In the genomic region with DNA sequence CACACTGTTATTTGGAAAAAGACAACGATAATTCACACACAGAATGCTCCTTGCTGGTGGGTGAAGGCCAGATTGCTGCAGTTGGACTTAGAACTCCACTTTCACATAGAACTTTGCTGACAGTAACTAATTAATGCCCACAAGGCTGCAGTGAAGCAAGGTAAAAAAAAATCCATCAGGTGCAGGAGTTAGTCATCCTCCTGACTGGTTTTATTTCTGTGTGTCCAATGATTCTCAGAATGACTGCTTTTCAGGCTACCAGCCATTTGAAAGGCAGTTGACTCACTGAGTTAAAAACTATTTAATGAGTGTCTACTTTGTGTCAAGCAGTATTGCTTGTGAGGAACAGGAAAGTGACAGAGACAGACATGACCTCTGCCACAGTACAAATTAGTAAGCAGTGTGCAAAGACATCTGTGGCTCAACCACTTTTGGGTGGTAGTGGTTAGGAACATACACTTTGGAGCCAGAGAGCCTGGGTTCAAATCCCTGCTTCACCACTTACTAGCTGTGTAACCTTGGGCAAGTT, we compare ENCODE assay signal across 8 cellular contexts.
A peak's percentile ranks its signal among the peaks of the same experiment; 100 is the strongest.
DNase-seq lines count a peak whose midpoint lies in the region; ATAC-seq and TF ChIP-seq lines count a peak whose summit lies in the region.

No MANE protein-coding gene starts in this region.

- peaks cover 76% of the 10 kb centered on the region for H3K79me2 ChIP-seq in Loucy (ENCODE audit: insufficient read depth, low read length)

- peak overlapping the region; percentile 16 to 59 for H3K27ac Mint-ChIP-seq in effector memory CD8-positive, alpha-beta T cell

- peaks cover 39% of the 10 kb centered on the region for H4K20me1 ChIP-seq in Loucy (ENCODE audit: insufficient read depth, low read length, poor library complexity, severe bottlenecking)

- no peak for TF ChIP-seq POLR2A in GM18505 (IDR thresholded peaks at IDR 0.05; ENCODE audit: borderline replicate concordance, extremely low read depth, insufficient read depth, insufficient read length)

- H3K36me3 ChIP-seq in Loucy (ENCODE audit: insufficient read depth, low read length) (0 out of 2 replicates have a peak, but pooled peaks cover 6% of the 10 kb centered on the region), tibial artery (no peaks in the 10 kb centered on the region)

- peaks cover 67 to 73% of the 10 kb centered on the region in 2 donors for H3K4me1 Mint-ChIP-seq in effector memory CD8-positive, alpha-beta T cell (ENCODE audit: low read depth in 2 of 2)

- no peak overlapping the region for H3K27ac ChIP-seq in tibial artery

- intact Hi-C loops in tibial artery (cut with DNase I; ENCODE audit: low total_unique reads): no loop called here

- H3K27me3 Mint-ChIP-seq in effector memory CD8-positive, alpha-beta T cell: no peaks in the 10 kb centered on the region

- H3K4me3 Mint-ChIP-seq in effector memory CD8-positive, alpha-beta T cell: peak overlapping the region in 1 of 2 donors; percentile 32

- peak overlapping the region; percentile 84 for H3K4me2 ChIP-seq in Loucy (ENCODE audit: low read depth, low read length, poor library complexity, severe bottlenecking)

- no peak for DNase-seq in effector memory CD8-positive, alpha-beta T cell
- DNase-seq in DMS79 treated with DMSO at 0.1 percent for 48 hours (lab: John Stamatoyannopoulos, UW) (no peak), NCI-H748 (lab: John Stamatoyannopoulos, UW; ENCODE audit: unreplicated experiment) (no peak), tibial artery (no peak), pons (ENCODE audit: low spot score) (no peak)

- no peaks in the 10 kb centered on the region for H3K9me3 ChIP-seq in Loucy (ENCODE audit: insufficient read depth, low read depth, low read length)
- no peaks in the 10 kb centered on the region for H3K9me3 ChIP-seq in tibial artery

- no peaks in the 10 kb centered on the region for H3K9me2 ChIP-seq in Loucy (replicated peaks; ENCODE audit: low read depth, low read length)

- peak overlapping the region; percentile 93 for H3K9ac ChIP-seq in Loucy (ENCODE audit: low read depth, low read length, poor library complexity, severe bottlenecking)

- H3K4me3 ChIP-seq in Loucy (ENCODE audit: low read length, poor library complexity, severe bottlenecking): no peak overlapping the region
- H3K4me3 ChIP-seq in tibial artery: no peak overlapping the region

- H3K4me1 ChIP-seq in Loucy (ENCODE audit: insufficient read depth, low read length, poor library complexity, severe bottlenecking): peaks cover 80% of the 10 kb centered on the region
- H3K4me1 ChIP-seq in tibial artery: peaks cover 0 to 56% (median 26%) of the 10 kb centered on the region in 4 donors

- H3K27me3 ChIP-seq in Loucy (ENCODE audit: insufficient read depth, low read length, poor library complexity, severe bottlenecking) (no peaks in the 10 kb centered on the region), tibial artery (no peaks in the 10 kb centered on the region)

- TF ChIP-seq CTCF in Loucy (conservative IDR thresholded peaks at IDR 0.05; ENCODE audit: low read length) (no peak), tibial artery (IDR thresholded peaks at IDR 0.05) (no peak)

- peak; percentile 59 for ATAC-seq in GM18505 (IDR thresholded peaks at IDR 0.05; ENCODE audit: unreplicated experiment)
- ATAC-seq in GM21723 (IDR thresholded peaks at IDR 0.05; ENCODE audit: unreplicated experiment): peak; percentile 37
- ATAC-seq in effector memory CD8-positive, alpha-beta T cell (replicated peaks): peak; percentile 5

- H3K9me3 Mint-ChIP-seq in effector memory CD8-positive, alpha-beta T cell: no peaks in the 10 kb centered on the region

- H3K36me3 Mint-ChIP-seq in effector memory CD8-positive, alpha-beta T cell (ENCODE audit: insufficient read depth): peaks cover 24% of the 10 kb centered on the region

- H2AFZ ChIP-seq in Loucy (ENCODE audit: low read length): no peak overlapping the region

- H3F3A ChIP-seq in Loucy (ENCODE audit: low read depth): peaks cover 55% of the 10 kb centered on the region

Comparison
In these comparisons a context has a peak if more than half of its experiments do, and no peak if none do; other contexts are left out.
1. ATAC-seq: peak in every context shown above with its lines; median percentile 59 in GM18505; 37 in GM21723; 5 in effector memory CD8-positive, alpha-beta T cell.